Comparison of ENCODE assay signal across 27 cellular contexts in the genomic region with DNA sequence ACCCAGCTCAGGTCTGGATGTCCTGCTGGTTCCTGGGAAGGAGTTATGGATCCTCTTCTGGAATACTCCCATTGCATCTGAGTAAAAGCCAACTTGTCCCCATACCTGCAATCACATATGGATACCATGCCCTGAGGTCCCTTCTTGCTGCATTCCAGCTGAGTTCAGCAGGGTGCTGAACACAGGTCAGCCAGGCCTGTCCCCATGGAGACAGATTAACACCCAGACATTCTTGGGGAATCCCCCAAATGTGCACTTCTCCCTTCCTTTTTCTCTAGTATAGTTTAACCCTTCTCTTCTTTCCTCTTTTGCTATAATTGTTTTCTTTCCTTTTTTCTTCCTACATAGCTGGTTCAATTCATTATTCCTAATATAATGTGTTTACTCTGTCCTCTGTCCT.
A peak's percentile ranks its signal among the peaks of the same experiment; 100 is the strongest.
DNase-seq lines count a peak whose midpoint lies in the region; ATAC-seq lines count a peak whose summit lies in the region.
"Had no signal": no experiment of that assay in that cellular context is flagged by ENCODE, and none has a peak within 500 bp of the region (broad histone marks: within the 10 kb centered on the region; RNA-seq: fewer than 3 reads in every experiment).

No MANE protein-coding gene starts in this region.

- no peak overlapping the region for H3K4me3 Mint-ChIP-seq in stimulated activated naive B cell treated with anti-CD40 and anti-IgM and Interleukin-4, amounts not matched to agents 10 μg/mL and 1 μg/mL and 100 μg/mL, for 72 hours
- H3K4me3 Mint-ChIP-seq in CD4-positive, alpha-beta memory T cell, result peak overlapping the region in 1 of 8 donors; percentile 23
- H3K4me3 Mint-ChIP-seq: activated CD8-positive, alpha-beta T cell treated with anti-CD3 and anti-CD28 coated beads, Interleukin-2, amount 10 ng/mL, durations not matched to agents 7 days and 5 days; neural progenitor cell; T-helper 1 cell treated with Interleukin-12 subunit alpha and Interleukin-12 subunit beta and Interleukin-4 antibody, amounts not matched to agents 30 μg/mL and 1 μg/mL, for 36 hours had no signal

- CTCF ChIA-PET in CD4-positive, alpha-beta memory T cell (lab: Charles Lee; ENCODE audit: partially characterized antibody), result no interaction called here

- H3K36me3 ChIP-seq in CD4-positive, alpha-beta memory T cell (ENCODE audit: insufficient read depth, low read length), result no peaks in the 10 kb centered on the region
- H3K36me3 ChIP-seq: brain microvascular endothelial cell, lower lobe of right lung, neural progenitor cell, right lobe of liver, stomach, transverse colon had no signal

- peaks cover 0 to 3% of the 10 kb centered on the region in 2 donors for H3K4me1 Mint-ChIP-seq in stimulated activated naive B cell treated with anti-CD40 and anti-IgM and Interleukin-4, amounts not matched to agents 10 μg/mL and 1 μg/mL and 100 μg/mL, for 72 hours
- no peaks in the 10 kb centered on the region for H3K4me1 Mint-ChIP-seq in CD4-positive, alpha-beta memory T cell
- H3K4me1 Mint-ChIP-seq: neural progenitor cell had no signal

- H3K36me3 Mint-ChIP-seq in stimulated activated naive B cell treated with anti-CD40 and anti-IgM and Interleukin-4, amounts not matched to agents 10 μg/mL and 1 μg/mL and 100 μg/mL, for 72 hours, result no peaks in the 10 kb centered on the region
- no peaks in the 10 kb centered on the region for H3K36me3 Mint-ChIP-seq in CD4-positive, alpha-beta memory T cell
- H3K36me3 Mint-ChIP-seq: neural progenitor cell had no signal

- intact Hi-C loops in left colon (cut with DNase I, micrococcal nuclease), result no loop called here
- intact Hi-C loops in CD4-positive, alpha-beta memory T cell (cut with micrococcal nuclease), result no loop called here

- no peak overlapping the region for H3K27ac Mint-ChIP-seq in stimulated activated naive B cell treated with anti-CD40 and anti-IgM and Interleukin-4, amounts not matched to agents 10 μg/mL and 1 μg/mL and 100 μg/mL, for 72 hours
- no peak overlapping the region for H3K27ac Mint-ChIP-seq in CD4-positive, alpha-beta memory T cell
- H3K27ac Mint-ChIP-seq: activated CD8-positive, alpha-beta T cell treated with anti-CD3 and anti-CD28 coated beads, Interleukin-2, amount 10 ng/mL, durations not matched to agents 7 days and 5 days; neural progenitor cell; T-helper 1 cell treated with Interleukin-12 subunit alpha and Interleukin-12 subunit beta and Interleukin-4 antibody, amounts not matched to agents 30 μg/mL and 1 μg/mL, for 36 hours had no signal

- H3K27ac ChIP-seq in CD4-positive, alpha-beta memory T cell (ENCODE audit: low read depth, low read length), result no peak overlapping the region
- H3K27ac ChIP-seq: brain microvascular endothelial cell, epithelial cell of prostate, lower lobe of right lung, neural progenitor cell, right lobe of liver, stomach, transverse colon had no signal

- H3K27me3 Mint-ChIP-seq in stimulated activated naive B cell treated with anti-CD40 and anti-IgM and Interleukin-4, amounts not matched to agents 10 μg/mL and 1 μg/mL and 100 μg/mL, for 72 hours, result peaks cover 0 to 31% of the 10 kb centered on the region in 2 donors
- H3K27me3 Mint-ChIP-seq in CD4-positive, alpha-beta memory T cell, result no peaks in the 10 kb centered on the region

- ATAC-seq in GM18867 (IDR thresholded peaks at IDR 0.05; ENCODE audit: unreplicated experiment) (peak; percentile 87), HG02798 (IDR thresholded peaks at IDR 0.05; ENCODE audit: poor library complexity, unreplicated experiment) (peak; percentile 75), HG03521 (IDR thresholded peaks at IDR 0.05; ENCODE audit: unreplicated experiment) (peak; percentile 69), left colon (no peak)
- peak; percentile 84 to 89 for ATAC-seq in stimulated activated naive B cell treated with anti-CD40 and anti-IgM and Interleukin-4, amounts not matched to agents 10 μg/mL and 1 μg/mL and 100 μg/mL, for 72 hours (replicated peaks)
- ATAC-seq: activated CD8-positive, alpha-beta T cell treated with anti-CD3 and anti-CD28 coated beads, Interleukin-2, amount 10 ng/mL, durations not matched to agents 7 days and 5 days; lower lobe of right lung; right lobe of liver had no signal

- no peak for DNase-seq in stimulated activated naive B cell treated with anti-CD40 and anti-IgM and Interleukin-4, amounts not matched to agents 10 μg/mL and 1 μg/mL and 100 μg/mL, for 72 hours
- no peak for DNase-seq in NCI-H226
- no peak for DNase-seq in left colon
- DNase-seq in T-helper 1 cell, result no peak
- DNase-seq in CD4-positive, alpha-beta memory T cell, result no peak
- DNase-seq: activated CD4-positive, alpha-beta T cell treated with anti-CD3 and anti-CD28 coated beads for 1 hour; activated CD8-positive, alpha-beta T cell treated with anti-CD3 and anti-CD28 coated beads, Interleukin-2, amount 10 ng/mL, durations not matched to agents 7 days and 5 days; activated gamma-delta T cell treated with Interleukin-2 at 50 U/mL for 16 hours; activated T-cell treated with anti-CD3 and anti-CD28 coated beads for 4 hours; brain microvascular endothelial cell; DMS 273 treated with DMSO at 0.1 percent for 48 hours; lower lobe of right lung; MV-4-11; NCI-H1694 treated with DMSO at 0.1 percent for 48 hours; NCI-H2171 treated with DMSO at 0.1 percent for 48 hours; NCI-H526 treated with DMSO at 0.1 percent for 48 hours; posterior cingulate gyrus; right lobe of liver; RPMI8226; stomach; transverse colon had no signal

- H3K27me3 ChIP-seq in CD4-positive, alpha-beta memory T cell (ENCODE audit: insufficient read depth, low read length), result no peaks in the 10 kb centered on the region
- H3K27me3 ChIP-seq: brain microvascular endothelial cell, neural progenitor cell, right lobe of liver, stomach, transverse colon had no signal

- H3K9me3 Mint-ChIP-seq in stimulated activated naive B cell treated with anti-CD40 and anti-IgM and Interleukin-4, amounts not matched to agents 10 μg/mL and 1 μg/mL and 100 μg/mL, for 72 hours, result peaks cover 3 to 5% of the 10 kb centered on the region in 2 donors
- peaks cover 0 to 7% (median under 1%) of the 10 kb centered on the region in 8 donors for H3K9me3 Mint-ChIP-seq in CD4-positive, alpha-beta memory T cell
- H3K9me3 Mint-ChIP-seq: T-helper 1 cell treated with Interleukin-12 subunit alpha and Interleukin-12 subunit beta and Interleukin-4 antibody, amounts not matched to agents 30 μg/mL and 1 μg/mL, for 36 hours had no signal

- no peak overlapping the region for H3K4me3 ChIP-seq in CD4-positive, alpha-beta memory T cell (ENCODE audit: low read length in 2 of 2)
- H3K4me3 ChIP-seq: lower lobe of right lung, neural progenitor cell, right lobe of liver, stomach, transverse colon had no signal

- H3K9me3 ChIP-seq in CD4-positive, alpha-beta memory T cell (ENCODE audit: control insufficient read depth in 1 of 2, low read length in 2 of 2), result no peaks in the 10 kb centered on the region
- H3K9me3 ChIP-seq: lower lobe of right lung, right lobe of liver, stomach, transverse colon had no signal

- POLR2A ChIA-PET in CD4-positive, alpha-beta memory T cell (lab: Charles Lee; ENCODE audit: partially characterized antibody), result no interaction called here

- no peaks in the 10 kb centered on the region for H3K4me1 ChIP-seq in CD4-positive, alpha-beta memory T cell (ENCODE audit: insufficient read depth, low read length)
- H3K4me1 ChIP-seq: lower lobe of right lung, neural progenitor cell, right lobe of liver, stomach, transverse colon had no signal
